Comparison of ENCODE assay signal across 18 cellular contexts in the genomic region with DNA sequence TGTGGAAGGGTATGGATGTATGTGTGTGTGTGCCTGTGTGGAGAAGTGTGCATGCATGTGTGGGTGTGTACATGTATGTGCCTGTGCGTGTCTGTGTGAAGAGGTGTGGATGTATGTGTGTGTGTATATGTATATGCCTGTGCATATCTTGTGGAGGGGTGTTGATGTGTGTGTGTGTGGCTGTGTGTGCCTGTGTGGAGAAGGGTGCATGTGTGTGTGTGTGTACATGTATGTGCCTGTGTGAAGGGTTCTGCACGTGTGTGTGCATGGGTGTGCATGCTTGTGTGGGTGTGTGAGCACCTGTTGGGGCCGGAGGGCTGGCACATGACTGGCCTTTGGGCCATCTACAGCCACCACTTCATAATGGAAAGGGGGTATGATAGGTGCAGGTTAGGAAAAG.
"Had no signal": no experiment of that assay in that cellular context is flagged by ENCODE, and none has a peak within 500 bp of the region (broad histone marks: within the 10 kb centered on the region; RNA-seq: fewer than 3 reads in every experiment).

No MANE protein-coding gene starts in this region.

- H2AFZ ChIP-seq: hepatocyte had no signal

- H3K36me3 ChIP-seq: heart right ventricle, left ventricle myocardium inferior, right atrium auricular region, suprapubic skin, thoracic aorta, tibial artery had no signal

- H3K9me3 ChIP-seq: heart right ventricle, left ventricle myocardium inferior, right atrium auricular region, suprapubic skin, thoracic aorta, tibial artery had no signal

- H3K4me2 ChIP-seq: hepatocyte had no signal

- DNase-seq: heart right ventricle; islet precursor cell; left ventricle myocardium inferior; mesendoderm; naive B cell; nucleus accumbens; stimulated activated CD4-positive, alpha-beta T cell treated with anti-CD3 and anti-CD28 coated beads, Interleukin-12 subunit alpha, Interleukin-12 subunit beta, amount 100 ng/mL, for 4 hours; stimulated activated CD4-positive, alpha-beta T cell treated with anti-CD3 and anti-CD28 coated beads, Interleukin-4, amount 100 ng/mL, for 24 hours; stimulated activated naive CD4-positive, alpha-beta T cell; tibial artery had no signal

- H3K27ac ChIP-seq: heart right ventricle, hepatocyte, left ventricle myocardium inferior, right atrium auricular region, skin epidermis, suprapubic skin, thoracic aorta, tibial artery had no signal

- H3K4me3 ChIP-seq: heart right ventricle, hepatocyte, left ventricle myocardium inferior, lung, right atrium auricular region, skin epidermis, suprapubic skin, thoracic aorta, tibial artery had no signal

- H3K4me1 ChIP-seq: heart right ventricle, left ventricle myocardium inferior, right atrium auricular region, suprapubic skin, tibial artery had no signal

- H3K79me2 ChIP-seq: hepatocyte had no signal

- ATAC-seq: sciatic nerve; stimulated activated effector memory CD8-positive, alpha-beta T cell treated with anti-CD3 and anti-CD28 coated beads, Interleukin-12 subunit alpha, Interleukin-12 subunit beta, amount 100 ng/mL, for 72 hours had no signal

- H3K27me3 ChIP-seq: hepatocyte, right atrium auricular region, tibial artery had no signal
